In the genomic region with DNA sequence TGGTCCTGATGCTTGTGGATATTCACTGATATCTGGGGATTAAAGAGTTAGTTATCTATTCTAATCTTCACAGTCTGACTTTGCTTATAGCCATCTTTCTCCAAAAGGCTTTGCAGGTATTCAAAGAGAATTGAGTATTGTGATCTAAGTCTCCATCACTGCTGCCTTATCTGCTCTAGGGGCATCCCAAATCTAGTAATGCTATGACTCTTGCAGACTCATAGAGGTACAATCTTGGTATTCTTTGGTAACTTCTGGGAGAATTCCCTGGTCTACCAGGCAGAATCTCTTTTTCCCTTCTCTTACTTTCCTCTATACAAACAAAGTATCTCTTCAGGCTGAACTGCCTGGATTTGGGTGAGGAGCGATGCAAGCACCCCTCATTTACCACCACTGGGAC, we compare ENCODE assay signal across 8 cellular contexts.
"Had no signal": no experiment of that assay in that cellular context is flagged by ENCODE, and none has a peak within 500 bp of the region (broad histone marks: within the 10 kb centered on the region; RNA-seq: fewer than 3 reads in every experiment).

No MANE protein-coding gene starts in this region.

- ATAC-seq: GM23338, HepG2 had no signal

- H3K4me3 ChIP-seq: GM23338 had no signal

- H3K9ac ChIP-seq: KMS-11 had no signal

- DNase-seq: H9, HCEC 1CT, Karpas-422, KBM-7 had no signal

- H2AFZ ChIP-seq: GM23338 had no signal

- H3K27ac ChIP-seq: HL-60, KMS-11 had no signal

- H3K4me2 ChIP-seq: GM23338, KMS-11 had no signal
